ENCODE assay signal across 8 cellular contexts in the genomic region with DNA sequence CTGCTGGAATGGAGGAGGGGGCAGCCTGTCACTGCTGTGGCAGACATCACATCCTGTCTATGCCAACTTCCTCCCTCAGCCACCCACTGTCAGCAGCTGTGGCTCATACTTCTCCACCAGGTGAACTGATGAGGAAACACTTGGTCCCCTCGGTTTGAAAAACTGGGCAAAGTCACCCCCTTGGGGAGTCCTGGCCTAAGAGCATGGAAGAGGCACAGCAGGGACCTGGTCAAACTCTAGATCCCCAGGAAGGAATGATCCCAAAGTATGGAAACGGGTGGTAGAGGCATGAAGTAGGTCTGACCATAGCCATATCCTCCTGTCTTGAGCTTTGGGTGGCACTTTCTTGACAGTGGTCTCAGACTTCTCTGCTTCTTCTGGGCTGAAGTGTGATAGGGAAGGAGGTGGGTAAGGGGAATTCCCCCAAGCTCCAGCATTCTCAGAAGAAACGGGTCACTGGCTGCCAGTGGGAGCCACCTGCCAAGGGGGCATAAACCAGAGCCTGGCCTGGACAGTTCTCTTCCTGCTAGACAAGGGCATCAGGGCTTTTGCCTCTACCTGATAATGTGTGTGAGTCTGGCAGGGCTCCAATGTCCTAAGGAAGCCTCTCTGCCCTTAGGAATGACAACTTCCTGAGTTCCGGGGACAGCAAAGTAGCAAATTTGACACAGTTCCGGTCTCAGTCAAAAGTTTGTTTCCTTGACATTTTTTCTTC. TPM values are rescaled to one million over a fixed set of nuclear protein-coding genes. Genes with fewer than 3 reads are reported as not detected.
A peak's percentile ranks its signal among the peaks of the same experiment; 100 is the strongest.
DNase-seq lines count a peak whose midpoint lies in the region; ATAC-seq and TF ChIP-seq lines count a peak whose summit lies in the region.

No MANE protein-coding gene starts in this region.

- H3K27me3 Mint-ChIP-seq in activated CD4-positive, alpha-beta T cell treated with anti-CD3 and anti-CD28 coated beads, Interleukin-2, amount 10 ng/mL, durations not matched to agents 7 days and 5 days = no peaks in the 10 kb centered on the region
- H3K27me3 Mint-ChIP-seq in endothelial cell (ENCODE audit: unreplicated experiment) = peaks cover 19% of the 10 kb centered on the region

- DNase-seq in activated CD4-positive, alpha-beta T cell treated with anti-CD3 and anti-CD28 coated beads, Interleukin-2, amount 10 ng/mL, durations not matched to agents 7 days and 5 days = peak; percentile 71
- DNase-seq in endothelial cell (ENCODE audit: low spot score) (no peak), midbrain (lab: John Stamatoyannopoulos, UW) (no peak), NCI-H524 (lab: John Stamatoyannopoulos, UW) (no peak), GM13977 (ENCODE audit: low spot score) (no peak)
- DNase-seq in stimulated activated CD4-positive, alpha-beta T cell treated with anti-CD3 and anti-CD28 coated beads, Interleukin-4, amount 100 ng/mL, for 4 hours = peak; percentile 43 to 74

- H3K4me3 Mint-ChIP-seq in activated CD4-positive, alpha-beta T cell treated with anti-CD3 and anti-CD28 coated beads, Interleukin-2, amount 10 ng/mL, durations not matched to agents 7 days and 5 days = peak overlapping the region; percentile 63
- H3K4me3 Mint-ChIP-seq in endothelial cell (ENCODE audit: unreplicated experiment) = peak overlapping the region; percentile 56

- POLR2A ChIA-PET in activated CD4-positive, alpha-beta T cell treated with anti-CD3 and anti-CD28 coated beads, Interleukin-2, amount 10 ng/mL, durations not matched to agents 7 days and 5 days (lab: Charles Lee) = interaction anchor here (0.6 to 1.3 kb wide), 3 partner anchors 15 to 36 kb away, joined by 3 to 5 read pairs (median 3); partner anchors contain the start of gene FMNL3

- H3K9me3 Mint-ChIP-seq in activated CD4-positive, alpha-beta T cell treated with anti-CD3 and anti-CD28 coated beads, Interleukin-2, amount 10 ng/mL, durations not matched to agents 7 days and 5 days = peaks cover 3% of the 10 kb centered on the region
- no peaks in the 10 kb centered on the region for H3K9me3 Mint-ChIP-seq in endothelial cell (ENCODE audit: unreplicated experiment)

- peaks cover 15% of the 10 kb centered on the region for H3K36me3 Mint-ChIP-seq in activated CD4-positive, alpha-beta T cell treated with anti-CD3 and anti-CD28 coated beads, Interleukin-2, amount 10 ng/mL, durations not matched to agents 7 days and 5 days (ENCODE audit: low read depth)
- H3K36me3 Mint-ChIP-seq in endothelial cell (ENCODE audit: low read depth, unreplicated experiment) = peaks cover 30% of the 10 kb centered on the region

- TF ChIP-seq POLR2A in GM19193 (IDR thresholded peaks at IDR 0.05; ENCODE audit: extremely low read depth, insufficient read depth, insufficient read length) = peak; percentile 42

- H3K4me1 Mint-ChIP-seq in activated CD4-positive, alpha-beta T cell treated with anti-CD3 and anti-CD28 coated beads, Interleukin-2, amount 10 ng/mL, durations not matched to agents 7 days and 5 days = peaks cover 86% of the 10 kb centered on the region
- H3K4me1 Mint-ChIP-seq in endothelial cell (ENCODE audit: unreplicated experiment) = peaks cover 91% of the 10 kb centered on the region

- in situ Hi-C loops in GM13977 (cut with MboI; ENCODE audit: low pct_unique_long_range_greater_than_20kb, low sequenced_read_pairs, unreplicated experiment) = no loop called here

- CTCF ChIA-PET in activated CD4-positive, alpha-beta T cell treated with anti-CD3 and anti-CD28 coated beads, Interleukin-2, amount 10 ng/mL, durations not matched to agents 7 days and 5 days (lab: Charles Lee) = interaction anchor here (0.8 to 8.5 kb wide), 7 partner anchors 9 to 41 kb away, joined by 3 to 57 read pairs (median 10); partner anchors contain the start of gene FMNL3

- no peak for ATAC-seq in GM18873 (IDR thresholded peaks at IDR 0.05; ENCODE audit: low FRiP score, unreplicated experiment)

- H3K27ac Mint-ChIP-seq in activated CD4-positive, alpha-beta T cell treated with anti-CD3 and anti-CD28 coated beads, Interleukin-2, amount 10 ng/mL, durations not matched to agents 7 days and 5 days = peak overlapping the region; percentile 95
- peak overlapping the region; percentile 98 for H3K27ac Mint-ChIP-seq in endothelial cell (ENCODE audit: unreplicated experiment)

- no peak for TF ChIP-seq CTCF in endothelial cell (IDR thresholded peaks at IDR 0.05; ENCODE audit: unreplicated experiment)
- no peak for TF ChIP-seq CTCF in GM13977 (IDR thresholded peaks at IDR 0.05; ENCODE audit: extremely low read depth, insufficient read depth, missing control alignments)

RNA-seq across cellular contexts. Expression of gene FMNL3, which starts 36.0 kb away (rescaled TPM):
- 10 to 100 TPM; 37.4 to 38.2 TPM for total RNA-seq in activated CD4-positive, alpha-beta T cell treated with anti-CD3 and anti-CD28 coated beads, Interleukin-2, amount 10 ng/mL, durations not matched to agents 7 days and 5 days
- total RNA-seq in endothelial cell (ENCODE audit: unreplicated experiment) = 194 TPM

RNA-seq across cellular contexts. Expression of gene PRPF40B, which starts 47.8 kb away (rescaled TPM):
- 10 to 100 TPM; 11.6 to 11.7 TPM for total RNA-seq in activated CD4-positive, alpha-beta T cell treated with anti-CD3 and anti-CD28 coated beads, Interleukin-2, amount 10 ng/mL, durations not matched to agents 7 days and 5 days
- total RNA-seq in endothelial cell (ENCODE audit: unreplicated experiment) = 9.2 TPM

Comparison
In these comparisons a context has a peak if more than half of its experiments do, and no peak if none do; other contexts are left out.
1. DNase-seq: peak in activated CD4-positive, alpha-beta T cell treated with anti-CD3 and anti-CD28 coated beads, Interleukin-2, amount 10 ng/mL, durations not matched to agents 7 days and 5 days (single experiment) and stimulated activated CD4-positive, alpha-beta T cell treated with anti-CD3 and anti-CD28 coated beads, Interleukin-4, amount 100 ng/mL, for 4 hours (2 of 2); none in endothelial cell (single experiment), midbrain (single experiment), NCI-H524 (0 of 2) and GM13977 (single experiment).